ENCODE assay signal across 1 cellular context in genomic region chr17:80688994-80689635, GRCh38.
TF ChIP-seq lines count a peak whose summit lies in the region.

No MANE protein-coding gene starts in this region.

TF ChIP-seq in K562, 482 proteins besides CTCF, POLR2A, EP300 and RAD21 (continued from another document and continues in another):
- TF ChIP-seq, protein P1, sequence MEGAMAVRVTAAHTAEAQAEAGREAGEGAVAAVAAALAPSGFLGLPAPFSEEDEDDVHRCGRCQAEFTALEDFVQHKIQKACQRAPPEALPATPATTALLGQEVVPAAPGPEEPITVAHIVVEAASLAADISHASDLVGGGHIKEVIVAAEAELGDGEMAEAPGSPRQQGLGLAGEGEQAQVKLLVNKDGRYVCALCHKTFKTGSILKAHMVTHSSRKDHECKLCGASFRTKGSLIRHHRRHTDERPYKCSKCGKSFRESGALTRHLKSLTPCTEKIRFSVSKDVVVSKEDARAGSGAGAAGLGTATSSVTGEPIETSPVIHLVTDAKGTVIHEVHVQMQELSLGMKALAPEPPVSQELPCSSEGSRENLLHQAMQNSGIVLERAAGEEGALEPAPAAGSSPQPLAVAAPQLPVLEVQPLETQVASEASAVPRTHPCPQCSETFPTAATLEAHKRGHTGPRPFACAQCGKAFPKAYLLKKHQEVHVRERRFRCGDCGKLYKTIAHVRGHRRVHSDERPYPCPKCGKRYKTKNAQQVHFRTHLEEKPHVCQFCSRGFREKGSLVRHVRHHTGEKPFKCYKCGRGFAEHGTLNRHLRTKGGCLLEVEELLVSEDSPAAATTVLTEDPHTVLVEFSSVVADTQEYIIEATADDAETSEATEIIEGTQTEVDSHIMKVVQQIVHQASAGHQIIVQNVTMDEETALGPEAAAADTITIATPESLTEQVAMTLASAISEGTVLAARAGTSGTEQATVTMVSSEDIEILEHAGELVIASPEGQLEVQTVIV (CRISPR knock-in tag; IDR thresholded peaks at IDR 0.05; ENCODE audit: borderline replicate concordance) = no peak
- peak; percentile 98 for TF ChIP-seq TCF3 (CRISPR knock-in tag; IDR thresholded peaks at IDR 0.05)
- TF ChIP-seq, protein P2, sequence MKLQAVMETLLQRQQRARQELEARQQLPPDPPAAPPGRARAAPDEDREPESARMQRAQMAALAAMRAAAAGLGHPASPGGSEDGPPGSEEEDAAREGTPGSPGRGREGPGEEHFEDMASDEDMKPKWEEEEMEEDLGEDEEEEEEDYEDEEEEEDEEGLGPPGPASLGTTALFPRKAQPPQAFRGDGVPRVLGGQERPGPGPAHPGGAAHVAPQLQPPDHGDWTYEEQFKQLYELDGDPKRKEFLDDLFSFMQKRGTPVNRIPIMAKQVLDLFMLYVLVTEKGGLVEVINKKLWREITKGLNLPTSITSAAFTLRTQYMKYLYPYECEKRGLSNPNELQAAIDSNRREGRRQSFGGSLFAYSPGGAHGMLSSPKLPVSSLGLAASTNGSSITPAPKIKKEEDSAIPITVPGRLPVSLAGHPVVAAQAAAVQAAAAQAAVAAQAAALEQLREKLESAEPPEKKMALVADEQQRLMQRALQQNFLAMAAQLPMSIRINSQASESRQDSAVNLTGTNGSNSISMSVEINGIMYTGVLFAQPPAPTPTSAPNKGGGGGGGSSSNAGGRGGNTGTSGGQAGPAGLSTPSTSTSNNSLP (IDR thresholded peaks at IDR 0.05; ENCODE audit: borderline replicate concordance, low read depth, low read length) = peak; percentile 83; the same call in 1 of the 2 replicates
- TF ChIP-seq, protein P3, sequence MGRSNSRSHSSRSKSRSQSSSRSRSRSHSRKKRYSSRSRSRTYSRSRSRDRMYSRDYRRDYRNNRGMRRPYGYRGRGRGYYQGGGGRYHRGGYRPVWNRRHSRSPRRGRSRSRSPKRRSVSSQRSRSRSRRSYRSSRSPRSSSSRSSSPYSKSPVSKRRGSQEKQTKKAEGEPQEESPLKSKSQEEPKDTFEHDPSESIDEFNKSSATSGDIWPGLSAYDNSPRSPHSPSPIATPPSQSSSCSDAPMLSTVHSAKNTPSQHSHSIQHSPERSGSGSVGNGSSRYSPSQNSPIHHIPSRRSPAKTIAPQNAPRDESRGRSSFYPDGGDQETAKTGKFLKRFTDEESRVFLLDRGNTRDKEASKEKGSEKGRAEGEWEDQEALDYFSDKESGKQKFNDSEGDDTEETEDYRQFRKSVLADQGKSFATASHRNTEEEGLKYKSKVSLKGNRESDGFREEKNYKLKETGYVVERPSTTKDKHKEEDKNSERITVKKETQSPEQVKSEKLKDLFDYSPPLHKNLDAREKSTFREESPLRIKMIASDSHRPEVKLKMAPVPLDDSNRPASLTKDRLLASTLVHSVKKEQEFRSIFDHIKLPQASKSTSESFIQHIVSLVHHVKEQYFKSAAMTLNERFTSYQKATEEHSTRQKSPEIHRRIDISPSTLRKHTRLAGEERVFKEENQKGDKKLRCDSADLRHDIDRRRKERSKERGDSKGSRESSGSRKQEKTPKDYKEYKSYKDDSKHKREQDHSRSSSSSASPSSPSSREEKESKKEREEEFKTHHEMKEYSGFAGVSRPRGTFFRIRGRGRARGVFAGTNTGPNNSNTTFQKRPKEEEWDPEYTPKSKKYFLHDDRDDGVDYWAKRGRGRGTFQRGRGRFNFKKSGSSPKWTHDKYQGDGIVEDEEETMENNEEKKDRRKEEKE (IDR thresholded peaks at IDR 0.05; ENCODE audit: borderline replicate concordance in 1 of 2, control insufficient read depth in 1 of 2, low read depth in 2 of 2, low read length in 1 of 2) = no peak
- TF ChIP-seq PKNOX1 (IDR thresholded peaks at IDR 0.05) = peak; percentile 74
- TF ChIP-seq ZNF354B (CRISPR knock-in tag; IDR thresholded peaks at IDR 0.05) = no peak
- no peak for TF ChIP-seq NR2C2 (CRISPR knock-in tag; IDR thresholded peaks at IDR 0.05)
- no peak for TF ChIP-seq NR2C2 (tag; IDR thresholded peaks at IDR 0.05)
- TF ChIP-seq ASH1L (IDR thresholded peaks at IDR 0.05; ENCODE audit: borderline replicate concordance, low read depth, partially characterized antibody) = no peak
- TF ChIP-seq CREM (IDR thresholded peaks at IDR 0.05; ENCODE audit: low read depth) = peak; percentile 82
- no peak for TF ChIP-seq KAT8 (IDR thresholded peaks at IDR 0.05; ENCODE audit: low read depth)
- no peak for TF ChIP-seq HDGF (IDR thresholded peaks at IDR 0.05)
- TF ChIP-seq WHSC1 (IDR thresholded peaks at IDR 0.05; ENCODE audit: low read length) = no peak
- no peak for TF ChIP-seq RFX7 (CRISPR knock-in tag; IDR thresholded peaks at IDR 0.05)
- no peak for TF ChIP-seq ZC3H8 (IDR thresholded peaks at IDR 0.05)
- TF ChIP-seq, protein P4, sequence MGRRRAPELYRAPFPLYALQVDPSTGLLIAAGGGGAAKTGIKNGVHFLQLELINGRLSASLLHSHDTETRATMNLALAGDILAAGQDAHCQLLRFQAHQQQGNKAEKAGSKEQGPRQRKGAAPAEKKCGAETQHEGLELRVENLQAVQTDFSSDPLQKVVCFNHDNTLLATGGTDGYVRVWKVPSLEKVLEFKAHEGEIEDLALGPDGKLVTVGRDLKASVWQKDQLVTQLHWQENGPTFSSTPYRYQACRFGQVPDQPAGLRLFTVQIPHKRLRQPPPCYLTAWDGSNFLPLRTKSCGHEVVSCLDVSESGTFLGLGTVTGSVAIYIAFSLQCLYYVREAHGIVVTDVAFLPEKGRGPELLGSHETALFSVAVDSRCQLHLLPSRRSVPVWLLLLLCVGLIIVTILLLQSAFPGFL (CRISPR knock-in tag; IDR thresholded peaks at IDR 0.05) = no peak
- TF ChIP-seq FOXJ3 (CRISPR knock-in tag; IDR thresholded peaks at IDR 0.05) = no peak
- TF ChIP-seq ZNF766 (CRISPR knock-in tag; conservative IDR thresholded peaks at IDR 0.05) = peak; percentile 83; the same call in 1 of the 2 replicates
- no peak for TF ChIP-seq BRD4 (IDR thresholded peaks at IDR 0.05)
- TF ChIP-seq ZFP30 (CRISPR knock-in tag; IDR thresholded peaks at IDR 0.05; ENCODE audit: borderline replicate concordance) = no peak
- TF ChIP-seq, protein P5, sequence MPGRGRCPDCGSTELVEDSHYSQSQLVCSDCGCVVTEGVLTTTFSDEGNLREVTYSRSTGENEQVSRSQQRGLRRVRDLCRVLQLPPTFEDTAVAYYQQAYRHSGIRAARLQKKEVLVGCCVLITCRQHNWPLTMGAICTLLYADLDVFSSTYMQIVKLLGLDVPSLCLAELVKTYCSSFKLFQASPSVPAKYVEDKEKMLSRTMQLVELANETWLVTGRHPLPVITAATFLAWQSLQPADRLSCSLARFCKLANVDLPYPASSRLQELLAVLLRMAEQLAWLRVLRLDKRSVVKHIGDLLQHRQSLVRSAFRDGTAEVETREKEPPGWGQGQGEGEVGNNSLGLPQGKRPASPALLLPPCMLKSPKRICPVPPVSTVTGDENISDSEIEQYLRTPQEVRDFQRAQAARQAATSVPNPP (IDR thresholded peaks at IDR 0.05; ENCODE audit: borderline replicate concordance, insufficient read depth, insufficient read length) = no peak
- no peak for TF ChIP-seq SNRNP70 (optimal IDR thresholded peaks at IDR 0.05; ENCODE audit: low read depth, low read length)
- TF ChIP-seq BACH1 (tag; IDR thresholded peaks at IDR 0.05) = no peak
- no peak for TF ChIP-seq FOXK1 (CRISPR knock-in tag; IDR thresholded peaks at IDR 0.05; ENCODE audit: borderline replicate concordance)
- TF ChIP-seq ZNF584 (CRISPR knock-in tag; IDR thresholded peaks at IDR 0.05; ENCODE audit: low read depth) = 0 out of 2 replicates have a peak, but pooled peaks have one; percentile 23
- TF ChIP-seq, protein P6, sequence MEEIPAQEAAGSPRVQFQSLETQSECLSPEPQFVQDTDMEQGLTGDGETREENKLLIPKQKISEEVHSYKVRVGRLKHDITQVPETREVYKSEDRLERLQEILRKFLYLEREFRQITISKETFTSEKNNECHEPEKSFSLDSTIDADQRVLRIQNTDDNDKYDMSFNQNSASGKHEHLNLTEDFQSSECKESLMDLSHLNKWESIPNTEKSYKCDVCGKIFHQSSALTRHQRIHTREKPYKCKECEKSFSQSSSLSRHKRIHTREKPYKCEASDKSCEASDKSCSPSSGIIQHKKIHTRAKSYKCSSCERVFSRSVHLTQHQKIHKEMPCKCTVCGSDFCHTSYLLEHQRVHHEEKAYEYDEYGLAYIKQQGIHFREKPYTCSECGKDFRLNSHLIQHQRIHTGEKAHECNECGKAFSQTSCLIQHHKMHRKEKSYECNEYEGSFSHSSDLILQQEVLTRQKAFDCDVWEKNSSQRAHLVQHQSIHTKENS (CRISPR knock-in tag; IDR thresholded peaks at IDR 0.05) = no peak
- peak; percentile 82 for TF ChIP-seq STAT5A (IDR thresholded peaks at IDR 0.05; ENCODE audit: borderline replicate concordance, low read length)
- no peak for TF ChIP-seq MTF1 (CRISPR knock-in tag; IDR thresholded peaks at IDR 0.05; ENCODE audit: borderline replicate concordance)
- TF ChIP-seq KDM1A (IDR thresholded peaks at IDR 0.05) = peak; percentile 98
- TF ChIP-seq CTBP1 (IDR thresholded peaks at IDR 0.05; ENCODE audit: borderline replicate concordance) = peak; percentile 98
- no peak for TF ChIP-seq CBX1 (IDR thresholded peaks at IDR 0.05; ENCODE audit: low read depth)
- no peak for TF ChIP-seq SMAD2 (IDR thresholded peaks at IDR 0.05; ENCODE audit: low read depth, low read length)
- peak; percentile 19 for TF ChIP-seq TAF1 (IDR thresholded peaks at IDR 0.05; ENCODE audit: control insufficient read depth, extremely low read depth, insufficient read depth, low read length, severe bottlenecking)
- peak; percentile 78 for TF ChIP-seq NFE2 (IDR thresholded peaks at IDR 0.05; ENCODE audit: low read depth)
- TF ChIP-seq NFXL1 (CRISPR knock-in tag; IDR thresholded peaks at IDR 0.05) = no peak
- no peak for TF ChIP-seq ZNF507 (tag; conservative IDR thresholded peaks at IDR 0.05)
- TF ChIP-seq GATAD2B (IDR thresholded peaks at IDR 0.05; ENCODE audit: borderline replicate concordance) = no peak
- no peak for TF ChIP-seq ZNF311 (CRISPR knock-in tag; IDR thresholded peaks at IDR 0.05)
- TF ChIP-seq PHB2 (IDR thresholded peaks at IDR 0.05; ENCODE audit: low read depth) = no peak
- TF ChIP-seq KLF1 (tag; IDR thresholded peaks at IDR 0.05) = no peak
- TF ChIP-seq ZNF589 (CRISPR knock-in tag; IDR thresholded peaks at IDR 0.05; ENCODE audit: low read depth) = peak; percentile 56; the same call in 1 of the 2 replicates
- TF ChIP-seq MEIS2 (IDR thresholded peaks at IDR 0.05; ENCODE audit: partially characterized antibody) = peak; percentile 82
- no peak for TF ChIP-seq PHF8 (IDR thresholded peaks at IDR 0.05; ENCODE audit: borderline replicate concordance, low read length)
- TF ChIP-seq, protein P7, sequence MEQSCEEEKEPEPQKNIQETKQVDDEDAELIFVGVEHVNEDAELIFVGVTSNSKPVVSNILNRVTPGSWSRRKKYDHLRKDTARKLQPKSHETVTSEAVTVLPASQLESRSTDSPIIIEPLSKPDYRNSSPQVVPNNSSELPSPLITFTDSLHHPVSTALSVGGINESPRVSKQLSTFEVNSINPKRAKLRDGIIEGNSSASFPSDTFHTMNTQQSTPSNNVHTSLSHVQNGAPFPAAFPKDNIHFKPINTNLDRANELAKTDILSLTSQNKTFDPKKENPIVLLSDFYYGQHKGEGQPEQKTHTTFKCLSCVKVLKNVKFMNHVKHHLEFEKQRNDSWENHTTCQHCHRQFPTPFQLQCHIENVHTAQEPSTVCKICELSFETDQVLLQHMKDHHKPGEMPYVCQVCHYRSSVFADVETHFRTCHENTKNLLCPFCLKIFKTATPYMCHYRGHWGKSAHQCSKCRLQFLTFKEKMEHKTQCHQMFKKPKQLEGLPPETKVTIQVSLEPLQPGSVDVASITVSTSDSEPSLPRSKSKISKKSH (CRISPR knock-in tag; IDR thresholded peaks at IDR 0.05) = no peak
- TF ChIP-seq E2F8 (IDR thresholded peaks at IDR 0.05; ENCODE audit: low read depth, partially characterized antibody) = no peak
- no peak for TF ChIP-seq PHB (CRISPR knock-in tag; IDR thresholded peaks at IDR 0.05)
- TF ChIP-seq TEAD2 (tag; IDR thresholded peaks at IDR 0.05) = no peak
- TF ChIP-seq MTA2 (IDR thresholded peaks at IDR 0.05; ENCODE audit: low read depth) = peak; percentile 82
- TF ChIP-seq XRCC3 (IDR thresholded peaks at IDR 0.05) = no peak
- TF ChIP-seq FOXA1 (IDR thresholded peaks at IDR 0.05; ENCODE audit: borderline replicate concordance) = no peak
- TF ChIP-seq PTTG1 (tag; IDR thresholded peaks at IDR 0.05; ENCODE audit: low read depth) = no peak
